ENCODE assay signal across 8 cellular contexts in the genomic region with DNA sequence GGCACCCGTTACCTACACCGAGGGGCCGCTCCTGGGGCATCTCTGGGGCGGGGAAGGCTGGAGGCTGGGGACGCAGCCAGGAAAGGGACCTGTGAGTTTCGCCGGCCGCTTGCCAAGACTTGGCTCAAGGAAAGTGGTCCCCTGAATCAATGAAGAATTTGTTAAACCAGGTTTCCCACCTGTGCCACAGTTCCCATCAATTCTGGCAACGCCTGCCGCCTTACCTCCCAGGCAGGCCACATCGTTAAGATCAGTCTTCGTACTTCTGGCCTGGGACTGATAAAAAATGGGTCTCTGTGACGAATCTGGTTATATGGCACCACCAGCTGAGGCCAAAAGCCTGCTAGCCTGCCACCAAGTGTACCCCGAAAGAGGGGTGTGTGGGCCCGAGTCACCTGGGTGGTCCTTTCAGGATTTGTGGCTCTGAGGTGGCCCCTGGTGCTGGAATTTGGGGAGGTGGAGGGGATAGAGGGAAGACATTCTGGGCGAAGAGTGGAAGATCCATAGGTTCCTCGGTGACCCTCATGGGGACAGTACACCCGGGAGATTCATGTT. TPM values are rescaled to one million over a fixed set of nuclear protein-coding genes. Genes with fewer than 3 reads are reported as not detected.
A peak's percentile ranks its signal among the peaks of the same experiment; 100 is the strongest.
DNase-seq lines count a peak whose midpoint lies in the region; ATAC-seq and TF ChIP-seq lines count a peak whose summit lies in the region.

No MANE protein-coding gene starts in this region.

- H3K4me1 ChIP-seq in breast epithelium (no peaks in the 10 kb centered on the region), mesodermal cell (ENCODE audit: control insufficient read depth, insufficient read depth, low read length, poor library complexity, severe bottlenecking) (peaks cover 6% of the 10 kb centered on the region), upper lobe of left lung (peaks cover 12 to 26% (median 22%) of the 10 kb centered on the region in 4 donors)

- no peaks in the 10 kb centered on the region for H3K36me3 ChIP-seq in breast epithelium
- H3K36me3 ChIP-seq in mesodermal cell (ENCODE audit: control insufficient read depth, insufficient read depth, low read length): no peaks in the 10 kb centered on the region
- no peaks in the 10 kb centered on the region for H3K36me3 ChIP-seq in upper lobe of left lung

- TF ChIP-seq POLR2A in breast epithelium (IDR thresholded peaks at IDR 0.05) (no peak), upper lobe of left lung (IDR thresholded peaks at IDR 0.05) (no peak)

- no peaks in the 10 kb centered on the region for H3K9me3 Mint-ChIP-seq in activated naive CD4-positive, alpha-beta T cell treated with anti-CD3 and anti-CD28 coated beads, Interleukin-2, amount 50 U/mL, for 24 hours

- DNase-seq in activated naive CD4-positive, alpha-beta T cell (lab: John Stamatoyannopoulos, UW): no peak
- no peak for DNase-seq in breast epithelium (ENCODE audit: low spot score in 2 of 2)
- DNase-seq in upper lobe of left lung: no peak
- no peak for DNase-seq in NCI-H345 treated with DMSO at 0.1 percent for 48 hours (lab: John Stamatoyannopoulos, UW; ENCODE audit: unreplicated experiment)

- H3K27me3 ChIP-seq in breast epithelium (peaks cover 0 to 5% of the 10 kb centered on the region in 2 donors), upper lobe of left lung (no peaks in the 10 kb centered on the region)

- H3K36me3 Mint-ChIP-seq in activated naive CD4-positive, alpha-beta T cell treated with anti-CD3 and anti-CD28 coated beads, Interleukin-2, amount 50 U/mL, for 24 hours: no peaks in the 10 kb centered on the region

- no peak for TF ChIP-seq EP300 in upper lobe of left lung (IDR thresholded peaks at IDR 0.05)

- intact Hi-C loops in breast epithelium (cut with DNase I; ENCODE audit: low total_unique reads): no loop called here

- TF ChIP-seq CTCF in breast epithelium (IDR thresholded peaks at IDR 0.05) (peak in 1 of 3 donors; percentile 14), upper lobe of left lung (IDR thresholded peaks at IDR 0.05) (no peak)

- peak overlapping the region; percentile 82 for H3K4me3 Mint-ChIP-seq in activated naive CD4-positive, alpha-beta T cell treated with anti-CD3 and anti-CD28 coated beads, Interleukin-2, amount 50 U/mL, for 24 hours

- peaks cover 1% of the 10 kb centered on the region for H3K27me3 Mint-ChIP-seq in activated naive CD4-positive, alpha-beta T cell treated with anti-CD3 and anti-CD28 coated beads, Interleukin-2, amount 50 U/mL, for 24 hours

- H3K9me3 ChIP-seq in breast epithelium: no peaks in the 10 kb centered on the region
- H3K9me3 ChIP-seq in mesodermal cell (ENCODE audit: control insufficient read depth, low read length): no peaks in the 10 kb centered on the region
- H3K9me3 ChIP-seq in upper lobe of left lung: no peaks in the 10 kb centered on the region

- no peak overlapping the region for H3K27ac Mint-ChIP-seq in activated naive CD4-positive, alpha-beta T cell treated with anti-CD3 and anti-CD28 coated beads, Interleukin-2, amount 50 U/mL, for 24 hours

- ATAC-seq in upper lobe of left lung (ENCODE audit: low FRiP score in 2 of 2): no peak
- ATAC-seq in esophagus mucosa: no peak
- no peak for ATAC-seq in HG03571 (IDR thresholded peaks at IDR 0.05; ENCODE audit: unreplicated experiment)

- WGBS in mesodermal cell (ENCODE audit: insufficient coverage in 2 of 2), 2 experiments: 34 to 46% methylated on average over 11 to 16 of the region's 18 CpGs
- 33 to 61% methylated on average over 7 to 17 of the region's 18 CpGs for WGBS in upper lobe of left lung, 2 donors

- H3K4me1 Mint-ChIP-seq in activated naive CD4-positive, alpha-beta T cell treated with anti-CD3 and anti-CD28 coated beads, Interleukin-2, amount 50 U/mL, for 24 hours: peaks cover 31% of the 10 kb centered on the region

- H3K4me3 ChIP-seq in breast epithelium (peak overlapping the region; percentile 70 to 80 (median 74)), mesodermal cell (ENCODE audit: extremely low read depth, insufficient read depth, low read length, poor library complexity, severe bottlenecking) (peak overlapping the region; percentile 51), upper lobe of left lung (peak overlapping the region; percentile 40 to 67 (median 63))

- H3K27ac ChIP-seq in breast epithelium (peak overlapping the region; percentile 93 to 94), mesodermal cell (ENCODE audit: low read depth, low read length, severe bottlenecking) (no peak overlapping the region), upper lobe of left lung (peak overlapping the region; percentile 78 to 88 (median 80))

RNA-seq across cellular contexts. Expression of gene TGFA, which starts 0.8 kb away (rescaled TPM):
- 10 to 100 TPM in 1 of 3 donors, 1 to 10 TPM in 2; 1.1 to 16.1 (median 4.9) TPM for total RNA-seq in breast epithelium
- 0.88 TPM for polyA plus RNA-seq in mesodermal cell (2013, experiment 1 of 2)
- polyA plus RNA-seq in mesodermal cell (2013, experiment 2 of 2): 0.66 TPM
- total RNA-seq in upper lobe of left lung: 10 to 100 TPM in 3 of 6 donors, 1 to 10 TPM in 3; 4.2 to 19.6 (median 10.7) TPM
- 42.6 TPM for total RNA-seq in esophagus mucosa
